Comparison of ENCODE assay signal across 1 cellular context in the genomic region with DNA sequence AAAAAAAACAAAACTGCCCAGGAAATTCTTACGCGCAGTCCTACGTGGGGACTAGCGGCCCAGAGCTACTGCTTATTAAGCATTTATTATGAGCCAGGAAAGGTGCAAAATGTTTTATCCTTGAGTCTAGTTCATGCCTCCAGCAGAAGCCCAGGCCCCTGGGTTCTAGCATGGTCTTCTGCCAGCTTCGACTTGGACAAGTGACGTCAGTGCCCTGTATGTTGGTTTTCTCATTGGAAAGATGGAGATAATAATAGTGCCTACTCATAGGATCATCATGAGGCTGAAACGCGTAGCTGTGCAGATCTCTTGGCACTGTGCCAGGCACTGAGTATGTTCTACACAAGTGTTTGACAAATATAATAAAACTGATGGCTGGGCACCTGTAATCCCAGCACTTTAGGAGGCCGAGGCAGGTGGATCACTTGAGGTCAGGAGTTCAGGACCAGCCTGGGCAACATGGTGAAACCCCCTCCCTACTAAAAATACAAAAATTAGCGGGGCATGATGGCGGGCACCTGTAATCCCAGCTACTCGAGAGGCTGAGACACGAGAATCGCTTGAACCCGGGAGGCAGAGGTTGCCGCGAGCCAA.
TF ChIP-seq lines count a peak whose summit lies in the region.

No MANE protein-coding gene starts in this region.

TF ChIP-seq in HEK293, 187 proteins besides CTCF, POLR2A, EP300 and RAD21 (continued from another document):
- TF ChIP-seq ZNF701 (tag by site-specific recombination; IDR thresholded peaks at IDR 0.05) (no peak), ZNF76 (tag by site-specific recombination; IDR thresholded peaks at IDR 0.05; ENCODE audit: borderline replicate concordance, low read depth) (no peak), ZNF112 (tag by site-specific recombination; IDR thresholded peaks at IDR 0.05) (peak; percentile 99), ZNF114 (tag by site-specific recombination; IDR thresholded peaks at IDR 0.05) (peak; percentile 96; the same call in 1 of the 2 replicates), ZNF549 (tag by site-specific recombination; IDR thresholded peaks at IDR 0.05) (no peak; the same call in 1 of the 2 replicates), REPIN1 (tag by site-specific recombination; IDR thresholded peaks at IDR 0.05; ENCODE audit: low read depth) (no peak)
- TF ChIP-seq, protein P1, sequence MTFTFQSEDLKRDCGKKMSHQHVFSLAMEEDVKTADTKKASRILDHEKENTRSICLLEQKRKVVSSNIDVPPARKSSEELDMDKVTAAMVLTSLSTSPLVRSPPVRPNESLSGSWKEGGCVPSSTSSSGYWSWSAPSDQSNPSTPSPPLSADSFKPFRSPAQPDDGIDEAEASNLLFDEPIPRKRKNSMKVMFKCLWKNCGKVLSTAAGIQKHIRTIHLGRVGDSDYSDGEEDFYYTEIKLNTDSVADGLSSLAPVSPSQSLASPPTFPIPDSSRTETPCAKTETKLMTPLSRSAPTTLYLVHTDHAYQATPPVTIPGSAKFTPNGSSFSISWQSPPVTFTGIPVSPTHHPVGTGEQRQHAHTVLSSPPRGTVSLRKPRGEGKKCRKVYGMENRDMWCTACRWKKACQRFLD (tag by site-specific recombination; IDR thresholded peaks at IDR 0.05): no peak
